Comparison of ENCODE assay signal across 15 cellular contexts in the genomic region with DNA sequence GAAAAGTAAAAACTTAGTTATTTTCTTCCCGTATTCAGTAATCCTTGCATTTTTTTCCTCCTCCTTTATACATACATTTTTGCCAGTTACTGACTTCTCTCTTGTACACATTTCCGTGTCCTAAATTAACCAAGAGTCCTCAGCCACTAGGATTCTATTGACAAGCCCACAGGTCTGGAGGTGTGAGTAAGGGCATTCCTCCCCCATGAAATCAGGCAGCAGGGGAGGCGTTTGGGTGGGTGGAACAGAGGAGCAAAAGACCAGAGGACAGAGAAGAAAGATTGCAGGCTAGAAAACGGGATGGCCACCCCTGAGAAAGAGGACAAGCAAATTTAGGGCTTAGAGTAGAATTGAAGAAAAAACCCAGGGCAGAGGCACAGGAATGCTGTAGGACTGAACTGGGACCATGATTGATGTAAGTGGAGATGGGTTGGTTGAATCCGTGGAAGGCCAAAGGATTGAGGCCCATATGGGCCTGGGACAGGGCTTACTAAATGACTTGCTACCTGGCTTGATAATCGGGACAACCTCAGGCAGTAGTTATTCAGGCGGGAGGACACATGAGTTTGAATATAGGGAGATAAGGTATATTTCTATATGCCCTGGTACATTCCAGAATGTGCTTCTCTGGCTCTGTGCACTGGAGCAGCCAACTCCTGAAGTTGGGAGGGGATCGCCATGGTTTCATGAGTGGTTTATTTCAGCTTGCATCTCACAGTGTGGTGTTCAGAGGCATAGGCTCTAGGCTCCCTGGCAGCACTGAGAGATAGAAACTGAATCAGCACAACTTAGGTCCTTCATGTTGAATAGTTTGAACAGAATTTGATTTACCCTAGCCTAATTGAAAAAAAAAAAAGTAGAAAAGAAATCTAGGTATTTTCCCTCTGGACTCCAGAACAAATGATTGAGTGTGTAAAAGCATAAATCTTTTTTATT. TPM values are rescaled to one million over a fixed set of nuclear protein-coding genes. Genes with fewer than 3 reads are reported as not detected.
A peak's percentile ranks its signal among the peaks of the same experiment; 100 is the strongest.
DNase-seq lines count a peak whose midpoint lies in the region; ATAC-seq, FAIRE-seq and TF ChIP-seq lines count a peak whose summit lies in the region.
"Had no signal": no experiment of that assay in that cellular context is flagged by ENCODE, and none has a peak within 500 bp of the region (broad histone marks: within the 10 kb centered on the region; RNA-seq: fewer than 3 reads in every experiment).

No MANE protein-coding gene starts in this region.

- peaks cover 0 to 2% (median 0%) of the 10 kb centered on the region in 7 donors for H3K9me3 Mint-ChIP-seq in CD14-positive monocyte
- H3K9me3 Mint-ChIP-seq: naive thymus-derived CD8-positive, alpha-beta T cell had no signal

- DNase-seq in CD14-positive monocyte (ENCODE audit: low spot score) (no peak), DMS79 treated with DMSO at 0.1 percent for 48 hours (lab: John Stamatoyannopoulos, UW) (peak; percentile 61), NCI-H82 treated with DMSO at 0.1 percent for 48 hours (lab: John Stamatoyannopoulos, UW; ENCODE audit: unreplicated experiment) (peak; percentile 32), left kidney (ENCODE audit: low read depth, low spot score) (peak; percentile 30), dermis blood vessel endothelial cell (no peak), HTR-8/SVneo (ENCODE audit: insufficient read length, low spot score) (no peak)
- DNase-seq: hypothalamus; left cardiac atrium; stimulated activated CD4-positive, alpha-beta T cell treated with anti-CD3 and anti-CD28 coated beads, Interleukin-2, amount 100 ng/mL, for 48 hours had no signal

- peaks cover 56 to 62% of the 10 kb centered on the region in 2 donors for H3K36me3 Mint-ChIP-seq in CD14-positive monocyte

- peaks cover 16% of the 10 kb centered on the region for H3K4me1 Mint-ChIP-seq in CD14-positive monocyte

- ATAC-seq in GM21723 (IDR thresholded peaks at IDR 0.05; ENCODE audit: unreplicated experiment) (no peak), HG03039 (IDR thresholded peaks at IDR 0.05; ENCODE audit: unreplicated experiment) (no peak)
- ATAC-seq: left cardiac atrium had no signal

- no peak overlapping the region for H3K4me3 Mint-ChIP-seq in CD14-positive monocyte
- H3K4me3 Mint-ChIP-seq: naive thymus-derived CD8-positive, alpha-beta T cell had no signal

- H3K27me3 Mint-ChIP-seq in CD14-positive monocyte (ENCODE audit: low read depth in 3 of 3) = no peaks in the 10 kb centered on the region
- H3K27me3 Mint-ChIP-seq: naive thymus-derived CD8-positive, alpha-beta T cell had no signal

- no peak for TF ChIP-seq CTCF in CD14-positive monocyte (IDR thresholded peaks at IDR 0.05)

- FAIRE-seq in HTR-8/SVneo (lab: Jason Lieb, UNC) = no peak

- peak overlapping the region in 6 of 7 donors; percentile 30 to 74 (median 68) for H3K27ac Mint-ChIP-seq in CD14-positive monocyte
- H3K27ac Mint-ChIP-seq: naive thymus-derived CD8-positive, alpha-beta T cell had no signal

- intact Hi-C loops in CD14-positive monocyte (cut with micrococcal nuclease) = no loop called here

RNA-seq across cellular contexts. Expression of a gene that starts 28.0 kb away (rescaled TPM):
- polyA plus RNA-seq in CD14-positive monocyte = 10 to 100 TPM; 38.4 to 80.2 TPM
- total RNA-seq in dermis blood vessel endothelial cell = 0.17 TPM in 1 of 2 replicates, not detected in the other
- total RNA-seq: M059J, renal cortical epithelial cell had no signal
- polyA plus RNA-seq: SK-N-SH had no signal

Comparison
In these comparisons a context has a peak if more than half of its experiments do, and no peak if none do; other contexts are left out.
1. DNase-seq: peak in DMS79 treated with DMSO at 0.1 percent for 48 hours (single experiment), NCI-H82 treated with DMSO at 0.1 percent for 48 hours (single experiment) and left kidney (single experiment); none in CD14-positive monocyte (single experiment), dermis blood vessel endothelial cell (single experiment) and HTR-8/SVneo (single experiment).